ENCODE assay signal across 8 cellular contexts in the genomic region with DNA sequence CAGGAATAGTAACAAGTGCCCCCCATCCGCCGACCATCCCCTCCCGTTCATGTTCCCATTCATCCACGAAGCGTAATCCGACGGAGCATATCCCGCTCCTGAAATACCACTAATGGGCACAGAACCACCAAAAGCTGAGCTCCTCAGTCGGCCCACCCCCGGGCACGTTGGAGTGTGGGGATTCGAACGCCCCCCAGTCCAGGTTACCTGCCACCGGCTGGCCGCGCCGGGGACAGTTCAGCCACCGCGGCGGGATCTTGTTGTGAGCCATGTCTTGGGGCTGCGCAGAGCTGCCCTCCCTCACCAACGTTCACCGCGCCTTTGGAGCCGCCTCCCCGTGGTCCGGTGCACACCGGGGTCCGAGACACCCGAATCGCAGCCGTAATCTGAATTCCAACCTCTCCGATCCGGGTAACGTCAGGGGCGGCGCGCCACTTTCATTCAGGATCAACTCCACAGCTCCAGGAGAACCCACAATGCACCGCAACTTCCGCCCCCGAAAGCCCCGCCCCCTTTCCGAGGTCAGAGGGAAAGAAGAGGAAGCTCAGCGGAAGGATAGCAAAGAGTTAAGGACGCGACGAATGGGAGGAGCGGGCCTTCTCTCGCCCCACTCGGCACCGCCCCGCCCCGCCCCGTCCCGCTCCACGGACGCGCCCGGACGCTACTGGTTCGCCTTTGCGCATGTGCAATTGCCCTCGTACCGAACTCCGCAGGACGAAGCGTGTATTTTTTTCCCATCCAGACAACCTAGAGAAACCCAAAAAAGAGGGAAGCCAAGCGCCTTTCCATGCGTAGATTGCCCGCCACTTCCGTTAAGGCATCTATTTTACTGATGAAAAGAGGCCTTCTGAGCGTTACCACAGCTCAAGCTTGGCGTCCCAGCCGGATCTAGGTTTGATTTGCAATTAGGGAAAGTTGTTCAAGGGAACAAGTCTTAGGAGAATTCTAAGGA. TPM values are rescaled to one million over a fixed set of nuclear protein-coding genes. Genes with fewer than 3 reads are reported as not detected.
DNase-seq lines count a peak whose midpoint lies in the region; ATAC-seq and FAIRE-seq lines count a peak whose summit lies in the region.

TSS of gene RNGTT (minus strand) at position 480 of the 952 bp plus-strand sequence. CDS start at position 271, 209 bp downstream.

- H3K14ac ChIP-seq in mesenchymal stem cell (ENCODE audit: low read length in 2 of 2), result peak within 1 kb of the TSS in 1 of 2 experiments; percentile 97

- peak; percentile 96 for ATAC-seq in GM21367 (IDR thresholded peaks at IDR 0.05; ENCODE audit: unreplicated experiment)

- H4K91ac ChIP-seq in mesenchymal stem cell (ENCODE audit: low read length), result peak within 1 kb of the TSS; percentile 82

- H2BK5ac ChIP-seq in mesenchymal stem cell (ENCODE audit: low read depth, low read length, poor library complexity, severe bottlenecking), result no peak within 1 kb of the TSS

- peak within 1 kb of the TSS; percentile 80 for H3K27ac ChIP-seq in mesenchymal stem cell (ENCODE audit: low read length, poor library complexity, severe bottlenecking)

- H2AK5ac ChIP-seq in mesenchymal stem cell (ENCODE audit: low read length, severe bottlenecking), result peak within 1 kb of the TSS; percentile 38

- H3K9me3 ChIP-seq in endocrine pancreas (ENCODE audit: control insufficient read depth, low read length) (no peaks in the 10 kb centered on the region), mesenchymal stem cell (ENCODE audit: control insufficient read depth, low read length) (peaks cover 17% of the 10 kb centered on the region)

- H3K27me3 ChIP-seq in endocrine pancreas (ENCODE audit: control insufficient read depth, insufficient read depth, low read length), result no peaks in the 10 kb centered on the region
- H3K27me3 ChIP-seq in mesenchymal stem cell (ENCODE audit: control insufficient read depth in 1 of 2, insufficient read depth in 1 of 2, low read length in 2 of 2), result no peaks in the 10 kb centered on the region

- peak within 1 kb of the TSS; percentile 96 for H3K4me3 ChIP-seq in endocrine pancreas (ENCODE audit: control insufficient read depth, insufficient read depth, low read length)
- H3K4me3 ChIP-seq in mesenchymal stem cell (ENCODE audit: insufficient read depth in 1 of 2, low read depth in 1 of 2, low read length in 2 of 2), result peak within 1 kb of the TSS; percentile 100

- H3K36me3 ChIP-seq in endocrine pancreas (ENCODE audit: control insufficient read depth, insufficient read depth, low read length) (no peaks in the 10 kb centered on the region), mesenchymal stem cell (ENCODE audit: control insufficient read depth in 1 of 2, insufficient read depth in 2 of 2, low read depth in 1 of 2, low read length in 2 of 2) (no peaks in the 10 kb centered on the region)

- peak within 1 kb of the TSS in 1 of 2 experiments; percentile 42 for H3K23ac ChIP-seq in mesenchymal stem cell (ENCODE audit: low read length in 2 of 2)

- H2BK15ac ChIP-seq in mesenchymal stem cell (ENCODE audit: low read depth, poor library complexity, severe bottlenecking), result peak within 1 kb of the TSS; percentile 80

- peak within 1 kb of the TSS; percentile 95 to 98 for H3K18ac ChIP-seq in mesenchymal stem cell (ENCODE audit: low read depth in 1 of 2, low read length in 2 of 2)

- peak; percentile 82 for FAIRE-seq in HTR-8/SVneo (lab: Jason Lieb, UNC)

- DNase-seq in COLO829 (ENCODE audit: low spot score) (peak; percentile 99), HTR-8/SVneo (ENCODE audit: insufficient read length, low spot score) (peak; percentile 94), NOMO-1 treated with dmso at 0.1 percent for 144 hours (lab: John Stamatoyannopoulos, UW; ENCODE audit: unreplicated experiment) (peak; percentile 96), mesenchymal stem cell (peak; percentile 99)
- DNase-seq in activated CD8-positive, alpha-beta memory T cell treated with anti-CD3 and anti-CD28 coated beads for 48 hours (ENCODE audit: low read depth in 2 of 3, low spot score in 2 of 3), result peak; percentile 92 to 94 (median 94)
- DNase-seq in stimulated activated CD8-positive, alpha-beta memory T cell treated with anti-CD3 and anti-CD28 coated beads, Interleukin-12 subunit alpha, Interleukin-12 subunit beta, amount 100 ng/mL, for 4 hours (ENCODE audit: low read depth), result peak; percentile 97

- WGBS in mesenchymal stem cell, result under 1% methylated on average over 64 of the region's 74 CpGs

- H3K79me1 ChIP-seq in mesenchymal stem cell (replicated peaks; ENCODE audit: low read length, poor library complexity, severe bottlenecking), result peaks cover 7% of the 10 kb centered on the region

- H3K4me2 ChIP-seq in mesenchymal stem cell (ENCODE audit: low read length, poor library complexity, severe bottlenecking), result peak within 1 kb of the TSS; percentile 92

- H2BK120ac ChIP-seq in mesenchymal stem cell (ENCODE audit: low read depth, low read length), result no peak within 1 kb of the TSS

- peak within 1 kb of the TSS; percentile 89 for H2AFZ ChIP-seq in mesenchymal stem cell (ENCODE audit: low read depth, low read length)

- H4K8ac ChIP-seq in mesenchymal stem cell (ENCODE audit: low read length), result peak within 1 kb of the TSS; percentile 97

- H3K4me1 ChIP-seq in endocrine pancreas (ENCODE audit: control insufficient read depth, insufficient read depth, low read length) (peaks cover 3% of the 10 kb centered on the region), mesenchymal stem cell (ENCODE audit: control insufficient read depth, insufficient read depth, low read depth, low read length) (peaks cover 6% of the 10 kb centered on the region)

- H2BK12ac ChIP-seq in mesenchymal stem cell (ENCODE audit: low read length in 2 of 2), result no peak within 1 kb of the TSS

- H3K9ac ChIP-seq in endocrine pancreas (ENCODE audit: control insufficient read depth, insufficient read depth, low read length), result peak within 1 kb of the TSS; percentile 94
- H3K9ac ChIP-seq in mesenchymal stem cell (ENCODE audit: low read length), result peak within 1 kb of the TSS; percentile 98

- peak within 1 kb of the TSS; percentile 64 to 81 for H3K4ac ChIP-seq in mesenchymal stem cell (ENCODE audit: low read depth in 1 of 2, low read length in 2 of 2)

RNA-seq across cellular contexts. Expression of gene RNGTT, which starts in this region (rescaled TPM):
- polyA plus RNA-seq in mesenchymal stem cell (2013, experiment 1 of 2), result 6.8 TPM
- 7.1 TPM for polyA plus RNA-seq in mesenchymal stem cell (2013, experiment 2 of 2)

Comparison
In these comparisons a context has a peak if more than half of its experiments do, and no peak if none do; other contexts are left out.
1. Peak in every context shown above with its lines: DNase-seq, ATAC-seq, H3K4me3 ChIP-seq and H3K27ac ChIP-seq.